In genomic region chr11:121643530-121644512, GRCh38 we compare ENCODE assay signal across 21 cellular contexts.
DNase-seq lines count a peak whose midpoint lies in the region; ATAC-seq and TF ChIP-seq lines count a peak whose summit lies in the region.
"Had no signal": no experiment of that assay in that cellular context is flagged by ENCODE, and none has a peak within 500 bp of the region (broad histone marks: within the 10 kb centered on the region; RNA-seq: fewer than 3 reads in every experiment).

No MANE protein-coding gene starts in this region.

- H3K36me3 ChIP-seq in rectal smooth muscle tissue (ENCODE audit: control insufficient read depth, insufficient read depth, low read length) (no peaks in the 10 kb centered on the region), right atrium auricular region (no peaks in the 10 kb centered on the region)
- H3K36me3 ChIP-seq: colonic mucosa, spleen had no signal

- no peaks in the 10 kb centered on the region for H3K27me3 Mint-ChIP-seq in activated T-helper 17 cell treated with anti-CD3 and anti-CD28 coated beads, Interleukin-2, amount 50 U/mL, for 72 hours
- H3K27me3 Mint-ChIP-seq: activated CD4-positive, alpha-beta T cell treated with anti-CD3 and anti-CD28 coated beads, Interleukin-2, amount 10 ng/mL, durations not matched to agents 7 days and 5 days had no signal

- no peak overlapping the region for H3K4me3 ChIP-seq in rectal smooth muscle tissue (ENCODE audit: low read length)
- H3K4me3 ChIP-seq in right atrium auricular region, result no peak overlapping the region
- H3K4me3 ChIP-seq: colonic mucosa, spleen, testis had no signal

- no peaks in the 10 kb centered on the region for H3K36me3 Mint-ChIP-seq in activated T-helper 17 cell treated with anti-CD3 and anti-CD28 coated beads, Interleukin-2, amount 50 U/mL, for 72 hours (ENCODE audit: low read depth)
- H3K36me3 Mint-ChIP-seq: memory B cell had no signal

- peak overlapping the region; percentile 40 for H3K9ac ChIP-seq in rectal smooth muscle tissue (ENCODE audit: low read length)

- no peaks in the 10 kb centered on the region for H3K9me3 ChIP-seq in right atrium auricular region
- H3K9me3 ChIP-seq: colonic mucosa, spleen, testis had no signal

- no peak overlapping the region for H3K4me3 Mint-ChIP-seq in activated T-helper 17 cell treated with anti-CD3 and anti-CD28 coated beads, Interleukin-2, amount 50 U/mL, for 72 hours
- H3K4me3 Mint-ChIP-seq: activated CD4-positive, alpha-beta T cell treated with anti-CD3 and anti-CD28 coated beads, Interleukin-2, amount 10 ng/mL, durations not matched to agents 7 days and 5 days; activated naive CD4-positive, alpha-beta T cell treated with anti-CD3 and anti-CD28 coated beads for 36 hours; memory B cell; nephron progenitor cell had no signal

- H3K4me1 ChIP-seq in rectal smooth muscle tissue (ENCODE audit: control insufficient read depth, insufficient read depth, low read length), result no peaks in the 10 kb centered on the region
- H3K4me1 ChIP-seq in right atrium auricular region, result no peaks in the 10 kb centered on the region
- H3K4me1 ChIP-seq: colonic mucosa, spleen, testis had no signal

- TF ChIP-seq CTCF in right atrium auricular region (IDR thresholded peaks at IDR 0.05), result no peak

- H3K27ac ChIP-seq in rectal smooth muscle tissue (ENCODE audit: low read depth, low read length) (no peak overlapping the region), right atrium auricular region (no peak overlapping the region)
- H3K27ac ChIP-seq: 22Rv1, colonic mucosa, spleen, testis had no signal

- H3K27me3 ChIP-seq in rectal smooth muscle tissue (ENCODE audit: control insufficient read depth, insufficient read depth, low read length), result no peaks in the 10 kb centered on the region
- no peaks in the 10 kb centered on the region for H3K27me3 ChIP-seq in right atrium auricular region
- H3K27me3 ChIP-seq: colonic mucosa, spleen, testis had no signal

- peak; percentile 17 for DNase-seq in DMS53 (lab: John Stamatoyannopoulos, UW)
- DNase-seq in DMS53 treated with DMSO at 0.1 percent for 48 hours (lab: John Stamatoyannopoulos, UW; ENCODE audit: unreplicated experiment), result no peak
- DNase-seq in M059J (ENCODE audit: low read depth), result peak; percentile 34
- no peak for DNase-seq in G401 (ENCODE audit: low spot score)
- DNase-seq in right atrium auricular region (ENCODE audit: low spot score), result no peak
- no peak for DNase-seq in NCI-H2081 treated with DMSO at 0.1 percent for 48 hours (lab: John Stamatoyannopoulos, UW)
- DNase-seq: activated CD4-positive, alpha-beta T cell treated with anti-CD3 and anti-CD28 coated beads, Interleukin-2, amount 10 ng/mL, durations not matched to agents 7 days and 5 days; activated naive CD4-positive, alpha-beta T cell treated with anti-CD3 and anti-CD28 coated beads for 36 hours; activated T-cell treated with anti-CD3 and anti-CD28 coated beads for 4 hours; C1 segment of cervical spinal cord; colonic mucosa; kidney; NCI-H1105; nephron progenitor cell; posterior cingulate gyrus; spleen; testis had no signal

- no peaks in the 10 kb centered on the region for H3K4me1 Mint-ChIP-seq in activated T-helper 17 cell treated with anti-CD3 and anti-CD28 coated beads, Interleukin-2, amount 50 U/mL, for 72 hours
- H3K4me1 Mint-ChIP-seq: memory B cell, nephron progenitor cell had no signal

- no peaks in the 10 kb centered on the region for H3K9me3 Mint-ChIP-seq in activated T-helper 17 cell treated with anti-CD3 and anti-CD28 coated beads, Interleukin-2, amount 50 U/mL, for 72 hours
- H3K9me3 Mint-ChIP-seq: activated CD4-positive, alpha-beta T cell treated with anti-CD3 and anti-CD28 coated beads, Interleukin-2, amount 10 ng/mL, durations not matched to agents 7 days and 5 days; activated naive CD4-positive, alpha-beta T cell treated with anti-CD3 and anti-CD28 coated beads for 36 hours; memory B cell; nephron progenitor cell had no signal

- ATAC-seq in activated T-helper 17 cell treated with anti-CD3 and anti-CD28 coated beads, Interleukin-2, amount 50 U/mL, for 72 hours (replicated peaks), result peak; percentile 68

- in situ Hi-C loops in G401 (cut with HindIII; ENCODE audit: low sequenced_read_pairs), result no loop called here

- no peak overlapping the region for H3K27ac Mint-ChIP-seq in activated T-helper 17 cell treated with anti-CD3 and anti-CD28 coated beads, Interleukin-2, amount 50 U/mL, for 72 hours
- H3K27ac Mint-ChIP-seq: activated CD4-positive, alpha-beta T cell treated with anti-CD3 and anti-CD28 coated beads, Interleukin-2, amount 10 ng/mL, durations not matched to agents 7 days and 5 days; activated naive CD4-positive, alpha-beta T cell treated with anti-CD3 and anti-CD28 coated beads for 36 hours; memory B cell; nephron progenitor cell had no signal

Comparison
In these comparisons a context has a peak if more than half of its experiments do, and no peak if none do; other contexts are left out.
1. DNase-seq: peak in DMS53 (single experiment) and M059J (single experiment); none in DMS53 treated with DMSO at 0.1 percent for 48 hours (single experiment), G401 (single experiment), right atrium auricular region (single experiment) and NCI-H2081 treated with DMSO at 0.1 percent for 48 hours (single experiment).